ENCODE assay signal across 36 cellular contexts in genomic region chr22:30514252-30514651, GRCh38. TPM values are rescaled to one million over a fixed set of nuclear protein-coding genes. Genes with fewer than 3 reads are reported as not detected.
"Had no signal": no experiment of that assay in that cellular context is flagged by ENCODE, and none has a peak within 500 bp of the region (broad histone marks: within the 10 kb centered on the region; RNA-seq: fewer than 3 reads in every experiment).

No MANE protein-coding gene starts in this region.

- DNase-seq: activated B cell treated with CpG ODN at 0.5 μM for 24 hours; activated CD4-positive, alpha-beta memory T cell treated with anti-CD3 and anti-CD28 coated beads for 36 hours; activated CD4-positive, alpha-beta T cell treated with anti-CD3 and anti-CD28 coated beads for 4 hours; activated CD4-positive, alpha-beta T cell treated with anti-CD3 and anti-CD28 coated beads, Interleukin-2, amount 50 U/mL, for 1 hour; activated CD4-positive, CD25-positive, alpha-beta regulatory T cell treated with anti-CD3 and anti-CD28 coated beads, Interleukin-2, amount 50 U/mL, for 72 hours; activated CD8-positive, alpha-beta memory T cell treated with anti-CD3 and anti-CD28 coated beads, Interleukin-2, amount 50 U/mL, for 4 hours; activated gamma-delta T cell treated with Interleukin-2 at 50 U/mL for 16 hours; activated naive CD4-positive, alpha-beta T cell treated with anti-CD3 and anti-CD28 coated beads, Interleukin-2, amount 10 ng/mL, durations not matched to agents 7 days and 5 days; activated naive CD8-positive, alpha-beta T cell treated with anti-CD3 and anti-CD28 coated beads for 36 hours; activated T-cell treated with anti-CD3 and anti-CD28 coated beads for 4 hours; activated T-cell treated with anti-CD3 and anti-CD28 coated beads, Interleukin-2, amount 50 U/mL, for 4 hours; amniotic stem cell; Karpas-422; MG63; NCI-H1048; NCI-H1105 treated with DMSO at 0.1 percent for 48 hours; NCI-H1436; NCI-H1694; NCI-H1930; NCI-H2081 treated with DMSO at 0.1 percent for 48 hours; NCI-H226; NCI-H446 treated with DMSO at 0.1 percent for 48 hours; NCI-H524; NCI-H69; SHP77 treated with DMSO at 0.1 percent for 48 hours; SK-N-SH; T-cell; T-helper 2 cell; T-helper 9 cell had no signal

- H3K4me3 ChIP-seq: ascending aorta, cardiac muscle cell, MG63, SJSA1 had no signal

- H3K4me2 ChIP-seq: SK-N-SH had no signal

- ATAC-seq: activated T-cell treated with anti-CD3 and anti-CD28 coated beads, Interleukin-2, amount 50 U/mL, for 4 hours; Panc1; T-cell had no signal

- H3K36me3 ChIP-seq: ascending aorta, cardiac muscle cell, MG63, SJSA1 had no signal

- H3K4me1 ChIP-seq: ascending aorta, SJSA1 had no signal

- H3K9ac ChIP-seq: SK-N-SH had no signal

- H3K27ac ChIP-seq: ascending aorta, cardiac muscle cell, SJSA1, VCaP had no signal

- H3K9me3 ChIP-seq: ascending aorta, SK-N-SH had no signal

- H3K27me3 ChIP-seq: ascending aorta, cardiac muscle cell, MG63 had no signal

RNA-seq across cellular contexts. Expression of gene SEC14L4, which starts 8.8 kb away (rescaled TPM):
- total RNA-seq: activated B cell treated with CpG ODN at 0.5 μM for 24 hours; activated CD4-positive, alpha-beta memory T cell treated with anti-CD3 and anti-CD28 coated beads for 36 hours; activated naive CD8-positive, alpha-beta T cell treated with anti-CD3 and anti-CD28 coated beads for 36 hours; activated T-helper 1 cell treated with anti-CD3 and anti-CD28 coated beads, Interleukin-12 subunit alpha, Interleukin-12 subunit beta, Interleukin-2, Interleukin-4 antibody, amounts not matched to agents 30 ng/mL and 10 ng/mL and 1 ng/mL, durations not matched to agents 14 hours and 24 hours and 36 hours; ascending aorta; SJSA1 had no signal
- polyA plus RNA-seq: SK-N-SH had no signal

RNA-seq across cellular contexts. Expression of gene SEC14L6, which starts 32.3 kb away (rescaled TPM):
- total RNA-seq: activated B cell treated with CpG ODN at 0.5 μM for 24 hours; activated naive CD8-positive, alpha-beta T cell treated with anti-CD3 and anti-CD28 coated beads for 36 hours; activated T-cell treated with anti-CD3 and anti-CD28 coated beads, Interleukin-2, amount 50 U/mL, for 4 hours; activated T-helper 1 cell treated with anti-CD3 and anti-CD28 coated beads, Interleukin-12 subunit alpha, Interleukin-12 subunit beta, Interleukin-2, Interleukin-4 antibody, amounts not matched to agents 30 ng/mL and 10 ng/mL and 1 ng/mL, durations not matched to agents 14 hours and 24 hours and 36 hours; ascending aorta; RPMI7951; SJSA1 had no signal
- polyA plus RNA-seq: SK-N-SH had no signal

RNA-seq across cellular contexts. Expression of gene SEC14L3, which starts 42.4 kb away (rescaled TPM):
- total RNA-seq: activated B cell treated with CpG ODN at 0.5 μM for 24 hours; activated CD4-positive, alpha-beta memory T cell treated with anti-CD3 and anti-CD28 coated beads for 36 hours; activated naive CD8-positive, alpha-beta T cell treated with anti-CD3 and anti-CD28 coated beads for 36 hours; activated T-cell treated with anti-CD3 and anti-CD28 coated beads, Interleukin-2, amount 50 U/mL, for 4 hours; activated T-helper 1 cell treated with anti-CD3 and anti-CD28 coated beads, Interleukin-12 subunit alpha, Interleukin-12 subunit beta, Interleukin-2, Interleukin-4 antibody, amounts not matched to agents 30 ng/mL and 10 ng/mL and 1 ng/mL, durations not matched to agents 14 hours and 24 hours and 36 hours; ascending aorta; cardiac muscle cell; RPMI7951; SJSA1; T-cell had no signal
- polyA plus RNA-seq: cardiac muscle cell, SK-N-SH had no signal
